In genomic region chr9:136848393-136849037, GRCh38 we compare ENCODE assay signal across 8 cellular contexts. TPM values are rescaled to one million over a fixed set of nuclear protein-coding genes. Genes with fewer than 3 reads are reported as not detected.
DNase-seq lines count a peak whose midpoint lies in the region; ATAC-seq and TF ChIP-seq lines count a peak whose summit lies in the region.

No MANE protein-coding gene starts in this region.

- no peaks in the 10 kb centered on the region for H3K36me3 Mint-ChIP-seq in activated naive CD4-positive, alpha-beta T cell treated with anti-CD3 and anti-CD28 coated beads, Interleukin-2, amount 50 U/mL, for 24 hours

- peaks cover 30 to 48% (median 47%) of the 10 kb centered on the region in 3 donors for H3K27me3 ChIP-seq in sigmoid colon

- DNase-seq in AML-193 (lab: John Stamatoyannopoulos, UW) (peak; percentile 13 to 46), NCI-H345 treated with DMSO at 0.1 percent for 48 hours (lab: John Stamatoyannopoulos, UW; ENCODE audit: unreplicated experiment) (peak; percentile 65), left ventricle myocardium superior (no peak), sigmoid colon (no peak)

- H3K9me3 Mint-ChIP-seq in activated naive CD4-positive, alpha-beta T cell treated with anti-CD3 and anti-CD28 coated beads, Interleukin-2, amount 50 U/mL, for 24 hours: no peaks in the 10 kb centered on the region

- H3K27me3 Mint-ChIP-seq in activated naive CD4-positive, alpha-beta T cell treated with anti-CD3 and anti-CD28 coated beads, Interleukin-2, amount 50 U/mL, for 24 hours: peaks cover 3% of the 10 kb centered on the region

- intact Hi-C loops in left ventricle myocardium superior (cut with micrococcal nuclease): no loop called here
- intact Hi-C loops in sigmoid colon (cut with DNase I): loop anchor here (10.0 kb wide), 1 partner anchor 186 kb away; the partner anchor contains the start of gene FUT7

- H3K4me1 ChIP-seq in sigmoid colon: peaks cover 0 to 64% (median 59%) of the 10 kb centered on the region in 4 donors

- H3K27ac ChIP-seq in sigmoid colon: peak overlapping the region; percentile 87 to 93 (median 90)

- 1% methylated on average over 53 of the region's 53 CpGs for WGBS in sigmoid colon, 2 donors

- H3K36me3 ChIP-seq in sigmoid colon: peaks cover 0 to 6% (median 0%) of the 10 kb centered on the region in 4 donors

- no peak for TF ChIP-seq EP300 in sigmoid colon (IDR thresholded peaks at IDR 0.05)

- ATAC-seq in GM19455 (IDR thresholded peaks at IDR 0.05; ENCODE audit: unreplicated experiment): peak; percentile 11
- ATAC-seq in left ventricle myocardium superior: peak; percentile 35
- ATAC-seq in GM18870 (IDR thresholded peaks at IDR 0.05; ENCODE audit: unreplicated experiment): no peak
- no peak for ATAC-seq in HG03565 (IDR thresholded peaks at IDR 0.05; ENCODE audit: unreplicated experiment)

- H3K4me3 ChIP-seq in sigmoid colon: peak overlapping the region; percentile 68 to 82 (median 70)

- no peak overlapping the region for H3K27ac Mint-ChIP-seq in activated naive CD4-positive, alpha-beta T cell treated with anti-CD3 and anti-CD28 coated beads, Interleukin-2, amount 50 U/mL, for 24 hours

- TF ChIP-seq CTCF in sigmoid colon (IDR thresholded peaks at IDR 0.05): no peak

- TF ChIP-seq POLR2A in sigmoid colon (IDR thresholded peaks at IDR 0.05): no peak

- H3K4me3 Mint-ChIP-seq in activated naive CD4-positive, alpha-beta T cell treated with anti-CD3 and anti-CD28 coated beads, Interleukin-2, amount 50 U/mL, for 24 hours: peak overlapping the region; percentile 88

- peaks cover 6% of the 10 kb centered on the region for H3K4me1 Mint-ChIP-seq in activated naive CD4-positive, alpha-beta T cell treated with anti-CD3 and anti-CD28 coated beads, Interleukin-2, amount 50 U/mL, for 24 hours

- H3K9me3 ChIP-seq in sigmoid colon: no peaks in the 10 kb centered on the region

RNA-seq across cellular contexts. Expression of gene PHPT1, which starts 0.7 kb away (rescaled TPM):
- 357 TPM for total RNA-seq in left ventricle myocardium superior
- total RNA-seq in sigmoid colon: 10 to 100 TPM; 39.0 to 73.1 (median 56.4) TPM
- polyA plus RNA-seq in sigmoid colon: 100 to 1,000 TPM; 109 to 144 (median 120) TPM

RNA-seq across cellular contexts. Expression of gene MAMDC4, which starts 3.6 kb away (rescaled TPM):
- total RNA-seq in left ventricle myocardium superior (12.9 TPM), sigmoid colon (1 to 10 TPM in 2 of 4 donors, under 1 TPM in 2; 0.71 to 2.8 (median 1.8) TPM)
- 10 to 100 TPM in 1 of 3 donors, 1 to 10 TPM in 2; 1.6 to 25.3 (median 2.4) TPM for polyA plus RNA-seq in sigmoid colon

RNA-seq across cellular contexts. Expression of gene AJM1, which starts 6.2 kb away (rescaled TPM):
- 9.1 TPM for total RNA-seq in left ventricle myocardium superior
- 1 to 10 TPM in 3 of 4 donors, under 1 TPM in 1; 0.82 to 8.6 (median 5.2) TPM for total RNA-seq in sigmoid colon
- 1 to 10 TPM in 2 of 3 donors, under 1 TPM in 1; 0.46 to 6.7 (median 1.8) TPM for polyA plus RNA-seq in sigmoid colon

RNA-seq across cellular contexts. Expression of gene EDF1, which starts 17.6 kb away (rescaled TPM):
- total RNA-seq in left ventricle myocardium superior (354 TPM), sigmoid colon (100 to 1,000 TPM; 261 to 303 (median 281) TPM)
- 100 to 1,000 TPM; 541 to 755 (median 730) TPM for polyA plus RNA-seq in sigmoid colon

RNA-seq across cellular contexts. Expression of gene TRAF2, which starts 37.8 kb away (rescaled TPM):
- total RNA-seq in left ventricle myocardium superior (11.4 TPM), sigmoid colon (1 to 10 TPM; 1.8 to 5.5 (median 3.9) TPM)
- polyA plus RNA-seq in sigmoid colon: 10 to 100 TPM; 13.2 to 21.9 (median 13.9) TPM

Comparison
In these comparisons a context has a peak if more than half of its experiments do, and no peak if none do; other contexts are left out.
1. DNase-seq: peak in AML-193 (2 of 2) and NCI-H345 treated with DMSO at 0.1 percent for 48 hours (single experiment); none in left ventricle myocardium superior (single experiment) and sigmoid colon (single experiment).
2. ATAC-seq: peak in GM19455 (single experiment) and left ventricle myocardium superior (single experiment); none in GM18870 (single experiment) and HG03565 (single experiment).